ENCODE assay signal across 2 cellular contexts in genomic region chr19:55393362-55393761, GRCh38.
TF ChIP-seq lines count a peak whose summit lies in the region.

No MANE protein-coding gene starts in this region.

TF ChIP-seq in SK-N-SH, 30 proteins besides CTCF, POLR2A, EP300 and RAD21 (continued from another document):
- TF ChIP-seq EZH2phosphoT487 (IDR thresholded peaks at IDR 0.05; ENCODE audit: borderline replicate concordance, low read depth) = no peak
- no peak for TF ChIP-seq TEAD4 (IDR thresholded peaks at IDR 0.05; ENCODE audit: borderline replicate concordance, insufficient read depth)
- TF ChIP-seq USF2 (IDR thresholded peaks at IDR 0.05; ENCODE audit: borderline replicate concordance, low read depth, low read length) = no peak
- no peak for TF ChIP-seq RFX5 (IDR thresholded peaks at IDR 0.05; ENCODE audit: low read length)
- no peak for TF ChIP-seq ZBTB33 (IDR thresholded peaks at IDR 0.05; ENCODE audit: borderline replicate concordance, low read depth)
- no peak for TF ChIP-seq TAF1 (IDR thresholded peaks at IDR 0.05; ENCODE audit: borderline replicate concordance, low read depth, low read length)
TF ChIP-seq in SK-N-SH: peak in this region for 0.

TF ChIP-seq in SK-N-SH treated with all-trans-retinoic acid at 6 μM for 48 hours, 23 proteins besides CTCF, POLR2A, EP300 and RAD21 (continued from another document):
- TF ChIP-seq PATZ1 (CRISPR knock-in tag; IDR thresholded peaks at IDR 0.05; ENCODE audit: borderline replicate concordance) (no peak), ISL1 (CRISPR knock-in tag; IDR thresholded peaks at IDR 0.05) (no peak), OSR1 (CRISPR knock-in tag; IDR thresholded peaks at IDR 0.05) (no peak), ZFP30 (CRISPR knock-in tag; IDR thresholded peaks at IDR 0.05) (no peak), CSRNP3 (CRISPR knock-in tag; IDR thresholded peaks at IDR 0.05) (no peak), BACH2 (CRISPR knock-in tag; IDR thresholded peaks at IDR 0.05; ENCODE audit: borderline replicate concordance) (no peak), POU6F1 (CRISPR knock-in tag; IDR thresholded peaks at IDR 0.05; ENCODE audit: borderline replicate concordance, low read depth) (no peak), GLIS3 (CRISPR knock-in tag; IDR thresholded peaks at IDR 0.05) (no peak), ZNF8 (CRISPR knock-in tag; IDR thresholded peaks at IDR 0.05) (no peak)
